In the genomic region with DNA sequence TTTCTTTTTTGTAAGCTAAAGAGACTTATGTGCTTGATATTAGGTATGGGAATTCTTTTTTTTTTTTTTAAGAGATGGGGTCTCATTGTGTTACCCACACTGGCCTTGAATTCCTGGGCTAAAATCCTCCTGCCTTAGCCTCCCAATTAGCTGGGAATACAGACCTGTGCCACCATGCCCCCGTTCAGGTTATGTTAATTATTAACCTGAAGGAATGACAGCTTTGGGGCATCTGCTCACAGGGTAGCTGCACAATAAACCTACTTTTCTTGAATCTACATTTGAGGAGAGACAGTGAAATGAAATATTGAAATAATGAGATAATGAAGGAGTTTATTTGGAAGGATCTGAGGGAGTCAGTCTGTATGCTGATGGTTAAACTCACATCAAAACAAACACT, we compare ENCODE assay signal across 11 cellular contexts.
"Had no signal": no experiment of that assay in that cellular context is flagged by ENCODE, and none has a peak within 500 bp of the region (broad histone marks: within the 10 kb centered on the region; RNA-seq: fewer than 3 reads in every experiment).

No MANE protein-coding gene starts in this region.

- H3K4me1 ChIP-seq: heart right ventricle, parathyroid adenoma, tibial artery had no signal

- H3K27ac ChIP-seq: coronary artery, gastroesophageal sphincter, heart right ventricle, neutrophil, parathyroid adenoma, tibial artery had no signal

- H2AFZ ChIP-seq: parathyroid adenoma had no signal

- H3K27me3 ChIP-seq: gastroesophageal sphincter, heart right ventricle, tibial artery had no signal

- H3K9me3 Mint-ChIP-seq: activated naive CD8-positive, alpha-beta T cell treated with anti-CD3 and anti-CD28 coated beads, Interleukin-2, amount 10 ng/mL, durations not matched to agents 7 days and 5 days; natural killer cell treated with Interleukin-12 subunit alpha and Interleukin-12 subunit beta and Interleukin-15 and Interleukin-18, amount 100 ng/mL, for 72 hours had no signal

- H3K9ac ChIP-seq: parathyroid adenoma had no signal

- H3K36me3 ChIP-seq: gastroesophageal sphincter, heart right ventricle, neutrophil, tibial artery had no signal

- ATAC-seq: activated CD4-positive, alpha-beta T cell treated with anti-CD3 and anti-CD28 coated beads for 36 hours; gastroesophageal sphincter; heart right ventricle; natural killer cell treated with Interleukin-12 subunit alpha and Interleukin-12 subunit beta and Interleukin-15 and Interleukin-18, amount 100 ng/mL, for 72 hours; stimulated activated naive CD8-positive, alpha-beta T cell treated with anti-CD3 and anti-CD28 coated beads, Interleukin-15, Interleukin-2, amounts not matched to agents 100 U/mL and 50 U/mL, for 24 hours had no signal

- H3K4me1 Mint-ChIP-seq: activated CD4-positive, alpha-beta T cell treated with anti-CD3 and anti-CD28 coated beads for 36 hours; activated naive CD8-positive, alpha-beta T cell treated with anti-CD3 and anti-CD28 coated beads, Interleukin-2, amount 10 ng/mL, durations not matched to agents 7 days and 5 days; immature natural killer cell had no signal

- DNase-seq: activated naive CD8-positive, alpha-beta T cell treated with anti-CD3 and anti-CD28 coated beads, Interleukin-2, amount 10 ng/mL, durations not matched to agents 7 days and 5 days; tibial artery had no signal

- H3K27ac Mint-ChIP-seq: activated CD4-positive, alpha-beta T cell treated with anti-CD3 and anti-CD28 coated beads for 36 hours; activated naive CD8-positive, alpha-beta T cell treated with anti-CD3 and anti-CD28 coated beads, Interleukin-2, amount 10 ng/mL, durations not matched to agents 7 days and 5 days; immature natural killer cell; natural killer cell treated with Interleukin-12 subunit alpha and Interleukin-12 subunit beta and Interleukin-15 and Interleukin-18, amount 100 ng/mL, for 72 hours had no signal

- H3K4me3 Mint-ChIP-seq: activated CD4-positive, alpha-beta T cell treated with anti-CD3 and anti-CD28 coated beads for 36 hours; activated naive CD8-positive, alpha-beta T cell treated with anti-CD3 and anti-CD28 coated beads, Interleukin-2, amount 10 ng/mL, durations not matched to agents 7 days and 5 days; immature natural killer cell; natural killer cell treated with Interleukin-12 subunit alpha and Interleukin-12 subunit beta and Interleukin-15 and Interleukin-18, amount 100 ng/mL, for 72 hours had no signal

- H3K36me3 Mint-ChIP-seq: activated naive CD8-positive, alpha-beta T cell treated with anti-CD3 and anti-CD28 coated beads, Interleukin-2, amount 10 ng/mL, durations not matched to agents 7 days and 5 days; immature natural killer cell; natural killer cell treated with Interleukin-12 subunit alpha and Interleukin-12 subunit beta and Interleukin-15 and Interleukin-18, amount 100 ng/mL, for 72 hours had no signal

- H3K27me3 Mint-ChIP-seq: activated CD4-positive, alpha-beta T cell treated with anti-CD3 and anti-CD28 coated beads for 36 hours had no signal

- H3K4me3 ChIP-seq: coronary artery, gastroesophageal sphincter, heart right ventricle, tibial artery had no signal

- H3K9me3 ChIP-seq: gastroesophageal sphincter, heart right ventricle, neutrophil, tibial artery had no signal
